8 cellular contexts compared by ENCODE assay signal in the genomic region with DNA sequence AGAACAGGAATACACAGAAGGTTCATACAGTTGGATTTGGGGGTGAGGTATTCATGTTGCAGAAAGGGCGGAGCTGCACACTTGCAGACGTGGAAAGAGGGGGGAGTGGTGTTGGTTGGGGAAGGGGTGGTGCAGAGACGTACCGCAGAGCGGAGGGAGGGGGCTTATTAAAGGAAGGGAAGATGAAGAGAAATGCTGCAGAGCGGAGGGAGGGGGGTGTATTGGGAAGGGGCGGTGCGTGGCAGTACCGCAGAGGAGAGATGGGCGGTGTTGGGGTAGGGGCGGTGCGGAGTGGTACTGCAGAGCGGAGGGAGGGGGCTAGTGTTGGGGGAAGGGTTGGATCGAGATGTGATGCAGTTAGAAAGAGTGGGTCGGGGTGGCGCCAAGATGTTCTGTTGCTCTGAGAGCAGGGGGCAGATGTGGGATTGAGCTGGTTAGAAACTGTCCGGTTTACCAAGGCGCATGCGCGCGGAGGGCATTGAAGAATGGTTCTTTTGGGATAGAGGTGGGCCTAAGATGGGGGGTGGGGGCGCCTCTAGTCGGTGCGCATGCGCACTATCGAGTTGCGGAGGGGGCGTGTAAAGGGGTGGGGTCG. TPM values are rescaled to one million over a fixed set of nuclear protein-coding genes. Genes with fewer than 3 reads are reported as not detected.
A peak's percentile ranks its signal among the peaks of the same experiment; 100 is the strongest.
DNase-seq lines count a peak whose midpoint lies in the region; ATAC-seq and TF ChIP-seq lines count a peak whose summit lies in the region.

No MANE protein-coding gene starts in this region.

- H3K27ac ChIP-seq in CD4-positive, alpha-beta memory T cell (ENCODE audit: low read depth, low read length): no peak overlapping the region
- H3K27ac ChIP-seq in H9 (ENCODE audit: insufficient read length, low read depth, low read length): no peak overlapping the region
- H3K27ac ChIP-seq in neural cell (ENCODE audit: low read length): peak overlapping the region; percentile 93

- H3K23ac ChIP-seq in H9 (ENCODE audit: insufficient read length, low read depth, low read length): no peak overlapping the region

- H3K79me1 ChIP-seq in H9 (ENCODE audit: insufficient read depth, low read depth, low read length, poor library complexity, severe bottlenecking): peaks cover 3% of the 10 kb centered on the region

- H3K4me3 ChIP-seq in CD4-positive, alpha-beta memory T cell (ENCODE audit: low read length in 2 of 2): peak overlapping the region; percentile 52
- H3K4me3 ChIP-seq in neural cell (ENCODE audit: low read length): peak overlapping the region; percentile 88

- peaks cover 6% of the 10 kb centered on the region for H3K4me1 ChIP-seq in CD4-positive, alpha-beta memory T cell (ENCODE audit: insufficient read depth, low read length)
- no peaks in the 10 kb centered on the region for H3K4me1 ChIP-seq in H9 (ENCODE audit: insufficient read depth, low read length)

- H3K4ac ChIP-seq in H9 (ENCODE audit: low read depth, low read length): no peak overlapping the region

- CTCF ChIA-PET in CD4-positive, alpha-beta memory T cell (lab: Charles Lee; ENCODE audit: partially characterized antibody): no interaction called here

- H4K5ac ChIP-seq in H9 (ENCODE audit: insufficient read length, low read depth, low read length): no peak overlapping the region

- H3K36me3 Mint-ChIP-seq in CD4-positive, alpha-beta memory T cell: no peaks in the 10 kb centered on the region
- peaks cover 29 to 39% (median 38%) of the 10 kb centered on the region in 3 experiments for H3K36me3 Mint-ChIP-seq in H9 (ENCODE audit: insufficient read depth in 1 of 3, low read depth in 3 of 3)
- H3K36me3 Mint-ChIP-seq in activated T-helper 2 cell treated with anti-CD3 and anti-CD28 coated beads, Interferon-gamma antibody, Interleukin-2, Interleukin-4, amounts not matched to agents 10 μg/mL and 5 μg/mL and 100 μg/mL, durations not matched to agents 14 hours and 24 hours and 36 hours (ENCODE audit: low read depth): no peaks in the 10 kb centered on the region

- no peak overlapping the region for H2BK5ac ChIP-seq in H9 (ENCODE audit: insufficient read length, low read length)

- peak; percentile 13 to 42 (median 20) for DNase-seq in CD4-positive, alpha-beta memory T cell
- DNase-seq in H9 (peak; percentile 81), NCI-H748 (lab: John Stamatoyannopoulos, UW; ENCODE audit: unreplicated experiment) (peak; percentile 82), fibroblast of the conjunctiva (ENCODE audit: low read depth) (peak; percentile 72), KG1 (lab: John Stamatoyannopoulos, UW) (no peak)
- DNase-seq in activated T-helper 2 cell treated with anti-CD3 and anti-CD28 coated beads, Interferon-gamma antibody, Interleukin-2, Interleukin-4, amounts not matched to agents 10 μg/mL and 5 μg/mL and 100 μg/mL, durations not matched to agents 14 hours and 24 hours and 36 hours (ENCODE audit: low spot score): peak; percentile 22
- DNase-seq in stimulated activated naive CD8-positive, alpha-beta T cell treated with anti-CD3 and anti-CD28 coated beads, Interleukin-15, amount 100 ng/mL, for 72 hours: peak; percentile 23 to 61

- TF ChIP-seq CTCF in H9 (conservative IDR thresholded peaks at IDR 0.05) (no peak), neural cell (IDR thresholded peaks at IDR 0.05; ENCODE audit: poor library complexity, severe bottlenecking) (no peak)

- no peaks in the 10 kb centered on the region for H3F3A ChIP-seq in neural cell (ENCODE audit: insufficient read depth, low read length, poor library complexity, severe bottlenecking)

- no peak overlapping the region for H4K91ac ChIP-seq in H9 (ENCODE audit: insufficient read length, low read depth, low read length)

- H2AFZ ChIP-seq in H9 (ENCODE audit: low read length) (no peak overlapping the region), neural cell (ENCODE audit: low read depth, low read length) (peak overlapping the region; percentile 69)

- peak; percentile 85 for ATAC-seq in stimulated activated naive CD8-positive, alpha-beta T cell treated with anti-CD3 and anti-CD28 coated beads, Interleukin-15, amount 100 ng/mL, for 72 hours

- H3K9ac ChIP-seq in H9 (ENCODE audit: extremely low read depth, insufficient read length, low read length): peak overlapping the region; percentile 80
- H3K9ac ChIP-seq in neural cell (ENCODE audit: low read length): peak overlapping the region; percentile 95

- H3K14ac ChIP-seq in H9 (ENCODE audit: insufficient read depth, low read length): no peak overlapping the region

- H4K8ac ChIP-seq in H9 (replicated peaks; ENCODE audit: insufficient read length, low read depth, low read length): no peak overlapping the region

- no peaks in the 10 kb centered on the region for H3K9me3 ChIP-seq in CD4-positive, alpha-beta memory T cell (ENCODE audit: control insufficient read depth in 1 of 2, low read length in 2 of 2)
- H3K9me3 ChIP-seq in H9 (ENCODE audit: control insufficient read depth, low read depth, low read length) (peaks cover 21% of the 10 kb centered on the region), neural cell (ENCODE audit: low read length) (no peaks in the 10 kb centered on the region)

- H3K36me3 ChIP-seq in CD4-positive, alpha-beta memory T cell (ENCODE audit: insufficient read depth, low read length): no peaks in the 10 kb centered on the region
- H3K36me3 ChIP-seq in neural cell (ENCODE audit: insufficient read depth, low read length): no peaks in the 10 kb centered on the region

- POLR2A ChIA-PET in CD4-positive, alpha-beta memory T cell (lab: Charles Lee; ENCODE audit: partially characterized antibody): no interaction called here

- no peak overlapping the region for H2BK12ac ChIP-seq in H9 (ENCODE audit: insufficient read length, low read depth, low read length)

- no peak overlapping the region for H2BK20ac ChIP-seq in H9 (ENCODE audit: low read depth, low read length, poor library complexity, severe bottlenecking)

- H4K20me1 ChIP-seq in H9 (ENCODE audit: control insufficient read depth, insufficient read depth, insufficient read length) (no peaks in the 10 kb centered on the region), neural cell (ENCODE audit: insufficient read depth) (no peaks in the 10 kb centered on the region)

- H3K18ac ChIP-seq in H9 (ENCODE audit: insufficient read length, low read depth, low read length): no peak overlapping the region

- TF ChIP-seq EP300 in neural cell (conservative IDR thresholded peaks at IDR 0.05; ENCODE audit: poor library complexity, severe bottlenecking): no peak

- H3K79me2 ChIP-seq in H9 (ENCODE audit: insufficient read depth, low read length) (no peaks in the 10 kb centered on the region), neural cell (replicated peaks; ENCODE audit: insufficient read depth, low read length) (peaks cover 5% of the 10 kb centered on the region)

- H3K23me2 ChIP-seq in H9 (ENCODE audit: insufficient read length, low read depth, low read length, poor library complexity, severe bottlenecking): no peaks in the 10 kb centered on the region

- no CpG with 5 or more reads among the region's 29 CpGs for WGBS in H9 (ENCODE audit: extremely low coverage, insufficient read length, low lambda C conversion rate)

- H3K9me3 Mint-ChIP-seq in CD4-positive, alpha-beta memory T cell: no peaks in the 10 kb centered on the region
- peaks cover 70 to 73% of the 10 kb centered on the region in 2 experiments for H3K9me3 Mint-ChIP-seq in H9
- no peaks in the 10 kb centered on the region for H3K9me3 Mint-ChIP-seq in activated T-helper 2 cell treated with anti-CD3 and anti-CD28 coated beads, Interferon-gamma antibody, Interleukin-2, Interleukin-4, amounts not matched to agents 10 μg/mL and 5 μg/mL and 100 μg/mL, durations not matched to agents 14 hours and 24 hours and 36 hours
- no peaks in the 10 kb centered on the region for H3K9me3 Mint-ChIP-seq in stimulated activated naive CD8-positive, alpha-beta T cell treated with anti-CD3 and anti-CD28 coated beads, Interleukin-15, amount 100 ng/mL, for 72 hours

- intact Hi-C loops in CD4-positive, alpha-beta memory T cell (cut with micrococcal nuclease): no loop called here
- intact Hi-C loops in activated T-helper 2 cell treated with anti-CD3 and anti-CD28 coated beads, Interferon-gamma antibody, Interleukin-2, Interleukin-4, amounts not matched to agents 10 μg/mL and 5 μg/mL and 100 μg/mL, durations not matched to agents 14 hours and 24 hours and 36 hours (cut with micrococcal nuclease): no loop called here

- no peak overlapping the region for H2BK15ac ChIP-seq in H9 (ENCODE audit: low read depth, low read length)

- no peak overlapping the region for H2BK120ac ChIP-seq in H9 (ENCODE audit: low read depth, low read length, poor library complexity, severe bottlenecking)

- no peak overlapping the region for H3K56ac ChIP-seq in H9 (ENCODE audit: insufficient read length, low read depth, low read length)

- no peaks in the 10 kb centered on the region for H3K9me2 ChIP-seq in neural cell (ENCODE audit: insufficient read depth, low read length)

- H3K4me1 Mint-ChIP-seq in CD4-positive, alpha-beta memory T cell: peaks cover 7 to 24% (median 15%) of the 10 kb centered on the region in 4 donors
- peaks cover 0 to 5% of the 10 kb centered on the region in 2 experiments; a peak in 2 of 4 replicates for H3K4me1 Mint-ChIP-seq in H9
- peaks cover 14% of the 10 kb centered on the region for H3K4me1 Mint-ChIP-seq in activated T-helper 2 cell treated with anti-CD3 and anti-CD28 coated beads, Interferon-gamma antibody, Interleukin-2, Interleukin-4, amounts not matched to agents 10 μg/mL and 5 μg/mL and 100 μg/mL, durations not matched to agents 14 hours and 24 hours and 36 hours (ENCODE audit: low read depth)
- H3K4me1 Mint-ChIP-seq in stimulated activated naive CD8-positive, alpha-beta T cell treated with anti-CD3 and anti-CD28 coated beads, Interleukin-15, amount 100 ng/mL, for 72 hours: peaks cover 25% of the 10 kb centered on the region

- peak overlapping the region in 5 of 7 donors; percentile 57 to 89 (median 78) for H3K27ac Mint-ChIP-seq in CD4-positive, alpha-beta memory T cell
- H3K27ac Mint-ChIP-seq in H9: peak overlapping the region; percentile 57 to 97 (median 88); a peak in 5 of 7 replicates
- peak overlapping the region; percentile 47 for H3K27ac Mint-ChIP-seq in activated T-helper 2 cell treated with anti-CD3 and anti-CD28 coated beads, Interferon-gamma antibody, Interleukin-2, Interleukin-4, amounts not matched to agents 10 μg/mL and 5 μg/mL and 100 μg/mL, durations not matched to agents 14 hours and 24 hours and 36 hours
- peak overlapping the region; percentile 60 to 91 for H3K27ac Mint-ChIP-seq in stimulated activated naive CD8-positive, alpha-beta T cell treated with anti-CD3 and anti-CD28 coated beads, Interleukin-15, amount 100 ng/mL, for 72 hours

- H3K4me2 ChIP-seq in H9 (ENCODE audit: insufficient read depth, insufficient read length, low read length): peak overlapping the region; percentile 86
- no peak overlapping the region for H3K4me2 ChIP-seq in neural cell (ENCODE audit: low read length)

- no peak overlapping the region for H2AK5ac ChIP-seq in H9 (ENCODE audit: insufficient read length, low read length)

- H3K27me3 ChIP-seq in CD4-positive, alpha-beta memory T cell (ENCODE audit: insufficient read depth, low read length): no peaks in the 10 kb centered on the region
- H3K27me3 ChIP-seq in H9 (ENCODE audit: insufficient read depth, low read length) (no peaks in the 10 kb centered on the region; the same call in 1 of the 2 replicates), neural cell (ENCODE audit: insufficient read depth, low read depth, low read length) (no peaks in the 10 kb centered on the region)

- H3T11ph ChIP-seq in H9 (ENCODE audit: low read length): no peak overlapping the region

- peak overlapping the region; percentile 84 to 92 (median 88) for H3K4me3 Mint-ChIP-seq in CD4-positive, alpha-beta memory T cell
- H3K4me3 Mint-ChIP-seq in H9: peak overlapping the region; percentile 91 to 97
- peak overlapping the region; percentile 89 for H3K4me3 Mint-ChIP-seq in activated T-helper 2 cell treated with anti-CD3 and anti-CD28 coated beads, Interferon-gamma antibody, Interleukin-2, Interleukin-4, amounts not matched to agents 10 μg/mL and 5 μg/mL and 100 μg/mL, durations not matched to agents 14 hours and 24 hours and 36 hours (ENCODE audit: low read depth)
- H3K4me3 Mint-ChIP-seq in stimulated activated naive CD8-positive, alpha-beta T cell treated with anti-CD3 and anti-CD28 coated beads, Interleukin-15, amount 100 ng/mL, for 72 hours: peak overlapping the region; percentile 93 to 96

- no peak for TF ChIP-seq RAD21 in neural cell (conservative IDR thresholded peaks at IDR 0.05)

- no peaks in the 10 kb centered on the region for H3K27me3 Mint-ChIP-seq in CD4-positive, alpha-beta memory T cell
- peaks cover 7% of the 10 kb centered on the region for H3K27me3 Mint-ChIP-seq in H9 (ENCODE audit: low read depth)
- H3K27me3 Mint-ChIP-seq in activated T-helper 2 cell treated with anti-CD3 and anti-CD28 coated beads, Interferon-gamma antibody, Interleukin-2, Interleukin-4, amounts not matched to agents 10 μg/mL and 5 μg/mL and 100 μg/mL, durations not matched to agents 14 hours and 24 hours and 36 hours (ENCODE audit: low read depth): peaks cover 7% of the 10 kb centered on the region
- no peaks in the 10 kb centered on the region for H3K27me3 Mint-ChIP-seq in stimulated activated naive CD8-positive, alpha-beta T cell treated with anti-CD3 and anti-CD28 coated beads, Interleukin-15, amount 100 ng/mL, for 72 hours

RNA-seq across cellular contexts. Expression of a gene that starts 0.9 kb away (rescaled TPM):
- 1 to 10 TPM; 1.9 to 2.2 TPM for total RNA-seq in CD4-positive, alpha-beta memory T cell
- under 1 TPM in 1 of 2 donors, not detected in 1; 0.66 TPM for polyA plus RNA-seq in CD4-positive, alpha-beta memory T cell
- total RNA-seq in H9 (2021): 47.6 and 51.0 TPM in 2 replicates
- 2.1 and 2.8 TPM in 2 replicates for total RNA-seq in activated T-helper 2 cell treated with anti-CD3 and anti-CD28 coated beads, Interferon-gamma antibody, Interleukin-2, Interleukin-4, amounts not matched to agents 10 μg/mL and 5 μg/mL and 100 μg/mL, durations not matched to agents 14 hours and 24 hours and 36 hours
- polyA plus RNA-seq in neural cell: 361 and 487 TPM in 2 replicates
- polyA minus RNA-seq in neural cell: 222 and 239 TPM in 2 replicates

Comparison
In these comparisons a context has a peak if more than half of its experiments do, and no peak if none do; other contexts are left out.
1. RNA of a gene that starts 0.9 kb away (total RNA-seq): 47.6 to 51.0 TPM in H9; 2.1 to 2.8 TPM in activated T-helper 2 cell treated with anti-CD3 and anti-CD28 coated beads, Interferon-gamma antibody, Interleukin-2, Interleukin-4, amounts not matched to agents 10 μg/mL and 5 μg/mL and 100 μg/mL, durations not matched to agents 14 hours and 24 hours and 36 hours and 1.9 to 2.2 TPM in CD4-positive, alpha-beta memory T cell; every median in the first group is over 10 times any median in the second.
2. Peak in every context shown above with its lines, with median percentiles within 50 percentile points of each other: H3K27ac Mint-ChIP-seq and H3K4me3 Mint-ChIP-seq.